In genomic region chr1:33815061-33815460, GRCh38 we compare ENCODE assay signal across 19 cellular contexts. TPM values are rescaled to one million over a fixed set of nuclear protein-coding genes. Genes with fewer than 3 reads are reported as not detected.
DNase-seq lines count a peak whose midpoint lies in the region; ATAC-seq and TF ChIP-seq lines count a peak whose summit lies in the region.
"Had no signal": no experiment of that assay in that cellular context is flagged by ENCODE, and none has a peak within 500 bp of the region (broad histone marks: within the 10 kb centered on the region; RNA-seq: fewer than 3 reads in every experiment).

No MANE protein-coding gene starts in this region.

- no peak overlapping the region for H3K4me3 ChIP-seq in adipocyte (ENCODE audit: low read length)
- H3K4me3 ChIP-seq in foreskin fibroblast (ENCODE audit: low read depth in 1 of 2, low read length in 2 of 2) = no peak overlapping the region
- H3K4me3 ChIP-seq: colonic mucosa, thoracic aorta had no signal

- peaks cover 20 to 27% of the 10 kb centered on the region in 2 donors for H3K27me3 Mint-ChIP-seq in natural killer cell treated with Interleukin-12 subunit alpha and Interleukin-12 subunit beta and Interleukin-15 and Interleukin-18, amount 100 ng/mL, for 72 hours

- H3K36me3 ChIP-seq in adipocyte (ENCODE audit: control insufficient read depth, insufficient read depth, low read length, severe bottlenecking) = no peaks in the 10 kb centered on the region
- H3K36me3 ChIP-seq: colonic mucosa, thoracic aorta had no signal

- H3K9me3 Mint-ChIP-seq in natural killer cell treated with Interleukin-12 subunit alpha and Interleukin-12 subunit beta and Interleukin-15 and Interleukin-18, amount 100 ng/mL, for 72 hours = no peaks in the 10 kb centered on the region

- H3K36me3 Mint-ChIP-seq in natural killer cell treated with Interleukin-12 subunit alpha and Interleukin-12 subunit beta and Interleukin-15 and Interleukin-18, amount 100 ng/mL, for 72 hours = no peaks in the 10 kb centered on the region
- H3K36me3 Mint-ChIP-seq: naive B cell had no signal

- H3K27ac Mint-ChIP-seq in natural killer cell treated with Interleukin-12 subunit alpha and Interleukin-12 subunit beta and Interleukin-15 and Interleukin-18, amount 100 ng/mL, for 72 hours = no peak overlapping the region
- H3K27ac Mint-ChIP-seq: naive B cell, progenitor cell of endocrine pancreas had no signal

- no peak for TF ChIP-seq CTCF in foreskin fibroblast (IDR thresholded peaks at IDR 0.05; ENCODE audit: low read depth, low read length)

- no peaks in the 10 kb centered on the region for H3K4me1 Mint-ChIP-seq in natural killer cell treated with Interleukin-12 subunit alpha and Interleukin-12 subunit beta and Interleukin-15 and Interleukin-18, amount 100 ng/mL, for 72 hours (ENCODE audit: low read depth in 2 of 2)
- H3K4me1 Mint-ChIP-seq: naive B cell had no signal

- no peak for ATAC-seq in HG03095 (IDR thresholded peaks at IDR 0.05; ENCODE audit: unreplicated experiment)
- no peak for ATAC-seq in natural killer cell treated with Interleukin-12 subunit alpha and Interleukin-12 subunit beta and Interleukin-15 and Interleukin-18, amount 100 ng/mL, for 72 hours

- H3K9me3 ChIP-seq in adipocyte (ENCODE audit: control insufficient read depth, low read length) = no peaks in the 10 kb centered on the region
- H3K9me3 ChIP-seq: colonic mucosa, thoracic aorta had no signal

- no peak overlapping the region for H3K4me3 Mint-ChIP-seq in natural killer cell treated with Interleukin-12 subunit alpha and Interleukin-12 subunit beta and Interleukin-15 and Interleukin-18, amount 100 ng/mL, for 72 hours
- H3K4me3 Mint-ChIP-seq: naive B cell had no signal

- no peaks in the 10 kb centered on the region for H3K27me3 ChIP-seq in adipocyte (replicated peaks; ENCODE audit: control insufficient read depth, insufficient read depth, low read length)
- H3K27me3 ChIP-seq: colonic mucosa had no signal

- H3K4me1 ChIP-seq in adipocyte (ENCODE audit: control insufficient read depth, insufficient read depth, low read length) = peaks cover 16% of the 10 kb centered on the region
- H3K4me1 ChIP-seq: colonic mucosa had no signal

- peak; percentile 69 for DNase-seq in A172 (ENCODE audit: low spot score)
- peak; percentile 28 for DNase-seq in GM03348 (ENCODE audit: low spot score)
- DNase-seq in adipocyte (ENCODE audit: low read depth) = peak; percentile 30
- peak; percentile 11 to 12 for DNase-seq in foreskin fibroblast
- DNase-seq in glomerular visceral epithelial cell (ENCODE audit: extremely low spot score) = no peak
- no peak for DNase-seq in natural killer cell treated with Interleukin-12 subunit alpha and Interleukin-12 subunit beta and Interleukin-15 and Interleukin-18, amount 100 ng/mL, for 72 hours (ENCODE audit: low spot score)
- no peak for DNase-seq in Ammon's horn (ENCODE audit: low spot score)
- DNase-seq: activated gamma-delta T cell; amygdala; glutamatergic neuron; naive B cell; NCI-H1930; stimulated activated CD4-positive, alpha-beta T cell treated with anti-CD3 and anti-CD28 coated beads, Interleukin-12 subunit alpha, Interleukin-12 subunit beta, amount 100 ng/mL, for 4 hours had no signal

- H3K9ac ChIP-seq in adipocyte (ENCODE audit: low read length) = no peak overlapping the region

RNA-seq across cellular contexts. Expression of gene HMGB4, which starts 48.8 kb away (rescaled TPM):
- not detected in 2 replicates for total RNA-seq in A172 (2014; rRNA removed; shearing (Covaris generic))
- not detected for total RNA-seq in natural killer cell treated with Interleukin-12 subunit alpha and Interleukin-12 subunit beta and Interleukin-15 and Interleukin-18, amount 100 ng/mL, for 72 hours
- total RNA-seq: colonic mucosa, NCI-H460, progenitor cell of endocrine pancreas, SK-MEL-5, thoracic aorta had no signal

Comparison
In these comparisons a context has a peak if more than half of its experiments do, and no peak if none do; other contexts are left out.
1. DNase-seq: peak in A172 (single experiment), GM03348 (single experiment), adipocyte (single experiment) and foreskin fibroblast (2 of 2); none in glomerular visceral epithelial cell (single experiment), natural killer cell treated with Interleukin-12 subunit alpha and Interleukin-12 subunit beta and Interleukin-15 and Interleukin-18, amount 100 ng/mL, for 72 hours (single experiment) and Ammon's horn (single experiment).